21 cellular contexts compared by ENCODE assay signal in genomic region chr11:33606762-33607161, GRCh38.
DNase-seq lines count a peak whose midpoint lies in the region; ATAC-seq, FAIRE-seq and TF ChIP-seq lines count a peak whose summit lies in the region.
"Had no signal": no experiment of that assay in that cellular context is flagged by ENCODE, and none has a peak within 500 bp of the region (broad histone marks: within the 10 kb centered on the region; RNA-seq: fewer than 3 reads in every experiment).

No MANE protein-coding gene starts in this region.

- intact Hi-C loops in mammary epithelial cell (cut with micrococcal nuclease), result no loop called here
- intact Hi-C loops in MCF 10A (cut with micrococcal nuclease), result no loop called here

- H3K4me3 Mint-ChIP-seq in MCF 10A (ENCODE audit: unreplicated experiment) (no peak overlapping the region), astrocyte (ENCODE audit: unreplicated experiment) (peak overlapping the region; percentile 35), nephron progenitor cell (no peak overlapping the region)
- H3K4me3 Mint-ChIP-seq: CD4-positive, alpha-beta memory T cell; HFFc6 had no signal

- ATAC-seq in GM18907 (IDR thresholded peaks at IDR 0.05; ENCODE audit: unreplicated experiment), result no peak
- ATAC-seq: A549, HCT116, K562 had no signal

- H3K36me3 Mint-ChIP-seq in MCF 10A (ENCODE audit: insufficient read depth, unreplicated experiment), result no peaks in the 10 kb centered on the region
- peaks cover 10% of the 10 kb centered on the region for H3K36me3 Mint-ChIP-seq in astrocyte (ENCODE audit: low read depth, unreplicated experiment)
- peaks cover 7% of the 10 kb centered on the region for H3K36me3 Mint-ChIP-seq in nephron progenitor cell (ENCODE audit: low read depth)
- H3K36me3 Mint-ChIP-seq: CD4-positive, alpha-beta memory T cell had no signal

- H3K27me3 Mint-ChIP-seq in MCF 10A (ENCODE audit: insufficient read depth, unreplicated experiment), result no peaks in the 10 kb centered on the region
- H3K27me3 Mint-ChIP-seq in astrocyte (ENCODE audit: low read depth, unreplicated experiment), result no peaks in the 10 kb centered on the region
- H3K27me3 Mint-ChIP-seq in nephron progenitor cell (ENCODE audit: low read depth, poor library complexity), result peaks cover 11% of the 10 kb centered on the region

- H3K9ac ChIP-seq in mammary epithelial cell (ENCODE audit: insufficient read depth, low read length) (no peak overlapping the region), astrocyte (ENCODE audit: low read length) (no peak overlapping the region)

- no peaks in the 10 kb centered on the region for H3K9me3 ChIP-seq in mammary epithelial cell (replicated peaks; ENCODE audit: insufficient read depth, low read length)
- no peaks in the 10 kb centered on the region for H3K9me3 ChIP-seq in astrocyte (ENCODE audit: insufficient read depth, low read depth, low read length)
- H3K9me3 ChIP-seq: A549 had no signal

- in situ Hi-C loops in mammary epithelial cell (cut with MboI; ENCODE audit: low sequenced_read_pairs in 2 of 2), result no loop called here

- no peaks in the 10 kb centered on the region for H3K9me3 Mint-ChIP-seq in MCF 10A (ENCODE audit: unreplicated experiment)
- H3K9me3 Mint-ChIP-seq in astrocyte (ENCODE audit: unreplicated experiment), result no peaks in the 10 kb centered on the region
- no peaks in the 10 kb centered on the region for H3K9me3 Mint-ChIP-seq in nephron progenitor cell
- H3K9me3 Mint-ChIP-seq: CD4-positive, alpha-beta memory T cell; HFFc6 had no signal

- H3K79me2 ChIP-seq in mammary epithelial cell (ENCODE audit: insufficient read depth, low read length) (no peaks in the 10 kb centered on the region), astrocyte (ENCODE audit: insufficient read depth, low read length) (no peaks in the 10 kb centered on the region)

- H4K20me1 ChIP-seq in mammary epithelial cell (ENCODE audit: insufficient read depth, low read length) (no peaks in the 10 kb centered on the region), astrocyte (ENCODE audit: insufficient read depth, low read length) (no peaks in the 10 kb centered on the region)

- WGBS in mammary epithelial cell (ENCODE audit: low coverage, missing lambda C conversion rate), result 89% methylated on average over 6 of the region's 10 CpGs

- no peak overlapping the region for H3K4me3 ChIP-seq in mammary epithelial cell (replicated peaks in 1 of 3; ENCODE audit: insufficient read depth in 1 of 3, low read depth in 2 of 3, low read length in 3 of 3)
- H3K4me3 ChIP-seq in astrocyte (ENCODE audit: insufficient read depth, low read depth, low read length), result no peak overlapping the region
- H3K4me3 ChIP-seq: A549, K562 had no signal

- H2AFZ ChIP-seq in mammary epithelial cell (ENCODE audit: low read depth, low read length) (no peak overlapping the region), astrocyte (ENCODE audit: low read depth, low read length) (no peak overlapping the region)

- no peak overlapping the region for H3K27ac Mint-ChIP-seq in MCF 10A (ENCODE audit: low read depth, unreplicated experiment)
- H3K27ac Mint-ChIP-seq in astrocyte (ENCODE audit: unreplicated experiment), result no peak overlapping the region
- H3K27ac Mint-ChIP-seq in nephron progenitor cell, result no peak overlapping the region
- H3K27ac Mint-ChIP-seq: CD4-positive, alpha-beta memory T cell; HFFc6 had no signal

- no peaks in the 10 kb centered on the region for H3K4me1 Mint-ChIP-seq in MCF 10A (ENCODE audit: insufficient read depth, unreplicated experiment)
- H3K4me1 Mint-ChIP-seq in astrocyte (ENCODE audit: low read depth, unreplicated experiment), result no peaks in the 10 kb centered on the region
- H3K4me1 Mint-ChIP-seq in nephron progenitor cell, result peaks cover 11% of the 10 kb centered on the region
- H3K4me1 Mint-ChIP-seq: CD4-positive, alpha-beta memory T cell had no signal

- no peak for TF ChIP-seq CTCF in mammary epithelial cell (conservative IDR thresholded peaks at IDR 0.05 in 1 of 2, IDR thresholded peaks at IDR 0.05 in 1 of 2; ENCODE audit: extremely low read depth in 1 of 2, insufficient read depth in 1 of 2, low read depth in 1 of 2, low read length in 2 of 2)
- no peak for TF ChIP-seq CTCF in MCF 10A (IDR thresholded peaks at IDR 0.05; ENCODE audit: unreplicated experiment)
- TF ChIP-seq CTCF in astrocyte (IDR thresholded peaks at IDR 0.05; ENCODE audit: insufficient read depth, low read depth, low read length), result no peak
- TF ChIP-seq CTCF in nephron progenitor cell (IDR thresholded peaks at IDR 0.05), result no peak

- H3K36me3 ChIP-seq in mammary epithelial cell (ENCODE audit: insufficient read depth, low read length) (no peaks in the 10 kb centered on the region), astrocyte (ENCODE audit: insufficient read depth, low read length) (peaks cover 3% of the 10 kb centered on the region)

- H3K4me2 ChIP-seq in mammary epithelial cell (ENCODE audit: insufficient read depth, low read depth, low read length) (no peak overlapping the region), astrocyte (ENCODE audit: low read length) (no peak overlapping the region)
- H3K4me2 ChIP-seq: A549 had no signal

- CTCF ChIA-PET in mammary epithelial cell (lab: Charles Lee; ENCODE audit: low non-redundant PET), result no interaction called here
- CTCF ChIA-PET in MCF 10A (lab: Yijun Ruan, JAX), result interaction anchor here (0.6 to 0.7 kb wide), 3 partner anchors 10 to 440 kb away, joined by 3 read pairs; no protein-coding TSS in a partner anchor

- peak; percentile 42 for DNase-seq in mammary epithelial cell
- no peak for DNase-seq in MCF 10A (ENCODE audit: unreplicated experiment)
- DNase-seq in astrocyte (ENCODE audit: low read depth), result no peak
- peak; percentile 23 for DNase-seq in kidney tubule cell (ENCODE audit: low spot score)
- no peak for DNase-seq in nephron progenitor cell
- DNase-seq in cerebellar cortex (ENCODE audit: low spot score), result no peak
- DNase-seq: AML-193; CD4-positive, alpha-beta memory T cell; DMS153; DMS79; GDM1; GOT3; H7; HFFc6 had no signal

- BruUV-seq in mammary epithelial cell (replicated peaks; lab: Mats Ljungman, UMichigan) (no TSS peak), MCF 10A (replicated peaks; lab: Mats Ljungman, UMichigan) (no TSS peak)

- H3K27ac ChIP-seq in mammary epithelial cell (ENCODE audit: insufficient read depth, low read depth, low read length), result no peak overlapping the region
- H3K27ac ChIP-seq in astrocyte (ENCODE audit: low read depth, low read length), result no peak overlapping the region
- H3K27ac ChIP-seq: 22Rv1, A549, C4-2B, HL-60 had no signal

- dilution Hi-C loops in mammary epithelial cell (cut with HindIII; ENCODE audit: low sequenced_read_pairs), result no loop called here

- FAIRE-seq in astrocyte (lab: Jason Lieb, UNC), result no peak
- FAIRE-seq: A549, K562 had no signal

- POLR2A ChIA-PET in MCF 10A (lab: Yijun Ruan, JAX), result no interaction called here

- H3K27me3 ChIP-seq in mammary epithelial cell (ENCODE audit: insufficient read depth, low read length) (no peaks in the 10 kb centered on the region), astrocyte (ENCODE audit: insufficient read depth, low read length) (no peaks in the 10 kb centered on the region)

- H3K4me1 ChIP-seq in mammary epithelial cell (ENCODE audit: insufficient read depth, low read length) (peaks cover 7% of the 10 kb centered on the region), astrocyte (ENCODE audit: insufficient read depth, low read length) (no peaks in the 10 kb centered on the region)
- H3K4me1 ChIP-seq: A549 had no signal

Comparison
In these comparisons a context has a peak if more than half of its experiments do, and no peak if none do; other contexts are left out.
1. DNase-seq: peak in mammary epithelial cell (single experiment) and kidney tubule cell (single experiment); none in MCF 10A (single experiment), astrocyte (single experiment), nephron progenitor cell (single experiment) and cerebellar cortex (single experiment).